In genomic region chr5:38556115-38556598, GRCh38 we compare ENCODE assay signal across 8 cellular contexts. TPM values are rescaled to one million over a fixed set of nuclear protein-coding genes. Genes with fewer than 3 reads are reported as not detected.
A peak's percentile ranks its signal among the peaks of the same experiment; 100 is the strongest.
DNase-seq lines count a peak whose midpoint lies in the region; ATAC-seq lines count a peak whose summit lies in the region.

No MANE protein-coding gene starts in this region.

- intact Hi-C loops in aorta (cut with DNase I) (loop anchor here (5.0 kb wide), 2 partner anchors 111 to 114 kb away; no protein-coding TSS in a partner anchor), left colon (cut with DNase I, micrococcal nuclease) (no loop called here)

- H3K4me1 Mint-ChIP-seq in central memory CD8-positive, alpha-beta T cell: peaks cover 6% of the 10 kb centered on the region
- H3K4me1 Mint-ChIP-seq in immature natural killer cell: peaks cover 8 to 19% of the 10 kb centered on the region in 2 donors

- H3K4me3 ChIP-seq in mesodermal cell (ENCODE audit: extremely low read depth, insufficient read depth, low read length, poor library complexity, severe bottlenecking): peak overlapping the region; percentile 64
- H3K4me3 ChIP-seq in aorta (ENCODE audit: low read length in 2 of 2): peak overlapping the region; percentile 51 to 98

- H3K36me3 Mint-ChIP-seq in central memory CD8-positive, alpha-beta T cell (ENCODE audit: insufficient read depth): no peaks in the 10 kb centered on the region
- H3K36me3 Mint-ChIP-seq in immature natural killer cell: no peaks in the 10 kb centered on the region

- H3K27ac Mint-ChIP-seq in central memory CD8-positive, alpha-beta T cell (ENCODE audit: low read depth): no peak overlapping the region
- no peak overlapping the region for H3K27ac Mint-ChIP-seq in immature natural killer cell

- no peak overlapping the region for H3K27ac ChIP-seq in mesodermal cell (ENCODE audit: low read depth, low read length, severe bottlenecking)
- peak overlapping the region; percentile 59 to 84 for H3K27ac ChIP-seq in aorta (ENCODE audit: low read depth in 1 of 2, low read length in 2 of 2)

- H3K9me3 ChIP-seq in mesodermal cell (ENCODE audit: control insufficient read depth, low read length) (no peaks in the 10 kb centered on the region), aorta (ENCODE audit: control insufficient read depth, low read length) (no peaks in the 10 kb centered on the region)

- H3K27me3 Mint-ChIP-seq in central memory CD8-positive, alpha-beta T cell: peaks cover 68% of the 10 kb centered on the region
- peaks cover 17 to 32% (median 24%) of the 10 kb centered on the region in 3 donors for H3K27me3 Mint-ChIP-seq in immature natural killer cell (ENCODE audit: low read depth in 3 of 3)

- no peaks in the 10 kb centered on the region for H3K4me1 ChIP-seq in mesodermal cell (ENCODE audit: control insufficient read depth, insufficient read depth, low read length, poor library complexity, severe bottlenecking)
- peaks cover 2 to 3% of the 10 kb centered on the region in 2 donors for H3K4me1 ChIP-seq in aorta (ENCODE audit: control insufficient read depth in 1 of 2, insufficient read depth in 2 of 2, low read length in 2 of 2)

- no peaks in the 10 kb centered on the region for H3K36me3 ChIP-seq in mesodermal cell (ENCODE audit: control insufficient read depth, insufficient read depth, low read length)
- no peaks in the 10 kb centered on the region for H3K36me3 ChIP-seq in aorta (ENCODE audit: control insufficient read depth in 1 of 2, insufficient read depth in 2 of 2, low read length in 1 of 2)

- H3K4me3 Mint-ChIP-seq in central memory CD8-positive, alpha-beta T cell: peak overlapping the region; percentile 67
- peak overlapping the region in 1 of 5 donors; percentile 90 for H3K4me3 Mint-ChIP-seq in immature natural killer cell

- no peaks in the 10 kb centered on the region for H3K9me3 Mint-ChIP-seq in central memory CD8-positive, alpha-beta T cell
- H3K9me3 Mint-ChIP-seq in immature natural killer cell: no peaks in the 10 kb centered on the region

- H3K27me3 ChIP-seq in aorta (ENCODE audit: control insufficient read depth in 1 of 2, insufficient read depth in 2 of 2, low read length in 1 of 2): no peaks in the 10 kb centered on the region

- ATAC-seq in GM21526 (IDR thresholded peaks at IDR 0.05; ENCODE audit: low FRiP score, unreplicated experiment): peak; percentile 46
- no peak for ATAC-seq in central memory CD8-positive, alpha-beta T cell (replicated peaks; ENCODE audit: extremely low read depth, poor library complexity, severe bottlenecking)
- ATAC-seq in aorta (ENCODE audit: low FRiP score): peak; percentile 45
- ATAC-seq in HG03097 (IDR thresholded peaks at IDR 0.05; ENCODE audit: low FRiP score, unreplicated experiment): no peak
- ATAC-seq in left colon: no peak

- 0% methylated on average over 29 to 55 of the region's 67 CpGs for WGBS in mesodermal cell (ENCODE audit: insufficient coverage in 2 of 2), 2 experiments
- 1% methylated on average over 13 to 67 of the region's 67 CpGs for WGBS in aorta, 2 donors

- DNase-seq in M059J (ENCODE audit: low read depth) (peak; percentile 11), aorta (no peak), left colon (no peak), immature natural killer cell (no peak)
- DNase-seq in central memory CD8-positive, alpha-beta T cell (ENCODE audit: low spot score in 2 of 2): no peak

RNA-seq across cellular contexts. Expression of gene LIFR, which starts 0.3 kb away (rescaled TPM):
- 8.9 and 10.8 TPM in 2 replicates for total RNA-seq in M059J (2014; rRNA removed; shearing (Covaris generic))
- polyA plus RNA-seq in mesodermal cell (2013, experiment 1 of 2): 75.5 TPM
- 78.2 TPM for polyA plus RNA-seq in mesodermal cell (2013, experiment 2 of 2)
- total RNA-seq in aorta (10 to 100 TPM; 67.6 to 69.6 TPM), left colon (10 to 100 TPM in 1 of 2 donors, 1 to 10 TPM in 1; 8.1 to 18.6 TPM)
- polyA plus RNA-seq in aorta (10 to 100 TPM in 1 of 2 donors, 1 to 10 TPM in 1; 2.4 to 11.8 TPM), immature natural killer cell (not detected)

Comparison
In these comparisons a context has a peak if more than half of its experiments do, and no peak if none do; other contexts are left out.
1. ATAC-seq: peak in GM21526 (single experiment) and aorta (single experiment); none in central memory CD8-positive, alpha-beta T cell (single experiment), HG03097 (single experiment) and left colon (single experiment).
2. intact Hi-C loops: an anchor here in aorta (5.0 kb wide); none called in left colon.